Comparison of ENCODE assay signal across 8 cellular contexts in genomic region chr1:169115891-169116585, GRCh38. TPM values are rescaled to one million over a fixed set of nuclear protein-coding genes. Genes with fewer than 3 reads are reported as not detected.
DNase-seq lines count a peak whose midpoint lies in the region; ATAC-seq lines count a peak whose summit lies in the region.

No MANE protein-coding gene starts in this region.

- peak overlapping the region; percentile 49 for H3K27ac ChIP-seq in thymus (ENCODE audit: low read depth)

- ATAC-seq in GM18907 (IDR thresholded peaks at IDR 0.05; ENCODE audit: unreplicated experiment) (peak; percentile 79), HG03097 (IDR thresholded peaks at IDR 0.05; ENCODE audit: low FRiP score, unreplicated experiment) (peak; percentile 60), left colon (peak; percentile 58)

- DNase-seq in amniotic epithelial cell (ENCODE audit: low read depth) = peak; percentile 55
- peak; percentile 83 to 87 for DNase-seq in left colon
- no peak for DNase-seq in SK-N-DZ (ENCODE audit: low spot score)
- no peak for DNase-seq in stimulated activated CD4-positive, alpha-beta T cell treated with anti-CD3 and anti-CD28 coated beads, Interleukin-2, amount 100 ng/mL, for 48 hours
- DNase-seq in cortex of kidney (lab: John Stamatoyannopoulos, UW) = no peak

- H3K9me3 ChIP-seq in thymus (ENCODE audit: control insufficient read depth) = no peaks in the 10 kb centered on the region

- 89% methylated on average over 14 of the region's 14 CpGs for WGBS in thymus

- H3K4me1 ChIP-seq in thymus (ENCODE audit: control insufficient read depth, insufficient read depth, low read length) = no peaks in the 10 kb centered on the region

- H3K36me3 ChIP-seq in thymus (ENCODE audit: control insufficient read depth, insufficient read depth) = peaks cover 7% of the 10 kb centered on the region

- intact Hi-C loops in left colon (cut with DNase I, micrococcal nuclease) = loop anchor here in 1 of 2 donors (10.0 kb wide), 1 partner anchor 771 kb away; no protein-coding TSS in a partner anchor

- H3K4me3 ChIP-seq in thymus (ENCODE audit: low read length) = no peak overlapping the region

- H3K27me3 ChIP-seq in thymus (ENCODE audit: control insufficient read depth, insufficient read depth) = no peaks in the 10 kb centered on the region

RNA-seq across cellular contexts. Expression of gene ATP1B1, which starts 9.5 kb away (rescaled TPM):
- 100 to 1,000 TPM; 697 to 795 TPM for total RNA-seq in left colon
- 41.8 TPM for polyA plus RNA-seq in thymus
- polyA plus RNA-seq in SK-N-DZ (2014; cell fraction: cytosol; rRNA removed) = 56.6 and 57.7 TPM in 2 replicates
- 27.7 and 29.6 TPM in 2 replicates for polyA plus RNA-seq in SK-N-DZ (2014; cell fraction: nucleus; rRNA removed)

Comparison
In these comparisons a context has a peak if more than half of its experiments do, and no peak if none do; other contexts are left out.
1. DNase-seq: peak in amniotic epithelial cell (single experiment) and left colon (2 of 2); none in SK-N-DZ (single experiment), stimulated activated CD4-positive, alpha-beta T cell treated with anti-CD3 and anti-CD28 coated beads, Interleukin-2, amount 100 ng/mL, for 48 hours (0 of 2) and cortex of kidney (single experiment).
2. Peak in every context shown above with its lines, with median percentiles within 50 percentile points of each other: ATAC-seq.